ENCODE assay signal across 8 cellular contexts in genomic region chr6:31541059-31541657, GRCh38. TPM values are rescaled to one million over a fixed set of nuclear protein-coding genes. Genes with fewer than 3 reads are reported as not detected.
DNase-seq lines count a peak whose midpoint lies in the region; ATAC-seq lines count a peak whose summit lies in the region.

No MANE protein-coding gene starts in this region.

- peak overlapping the region; percentile 97 for H3K4me3 ChIP-seq in ectodermal cell (ENCODE audit: insufficient read depth, low read depth, low read length)

- peak overlapping the region; percentile 94 for H3K4me3 Mint-ChIP-seq in memory B cell

- peak overlapping the region; percentile 94 for H3K27ac Mint-ChIP-seq in memory B cell

- peaks cover 30% of the 10 kb centered on the region for H3K4me1 Mint-ChIP-seq in memory B cell

- DNase-seq in SIG-M5 treated with dmso at 0.1 percent for 504 hours (lab: John Stamatoyannopoulos, UW; ENCODE audit: unreplicated experiment) (peak; percentile 77), SIG-M5 (lab: John Stamatoyannopoulos, UW) (no peak), NCI-H1105 treated with DMSO at 0.1 percent for 48 hours (lab: John Stamatoyannopoulos, UW) (peak; percentile 53), memory B cell (ENCODE audit: low spot score in 2 of 2) (peak in 1 of 2 donors; percentile 58)
- peak; percentile 75 for DNase-seq in activated CD4-positive, alpha-beta T cell treated with anti-CD3 and anti-CD28 coated beads for 48 hours
- peak; percentile 50 for DNase-seq in stimulated activated naive CD4-positive, alpha-beta T cell treated with Interleukin-2 at 50 U/mL for 16 hours (lab: John Stamatoyannopoulos, UW)

- H3K27me3 ChIP-seq in ectodermal cell (ENCODE audit: control insufficient read depth, insufficient read depth, low read length, poor library complexity, severe bottlenecking) = no peaks in the 10 kb centered on the region

- H3K9me3 Mint-ChIP-seq in memory B cell = no peaks in the 10 kb centered on the region

- peak overlapping the region; percentile 100 for H3K27ac ChIP-seq in ectodermal cell (ENCODE audit: insufficient read depth, low read depth, low read length, poor library complexity, severe bottlenecking)

- peaks cover 31% of the 10 kb centered on the region for H3K36me3 Mint-ChIP-seq in memory B cell

- H3K9me3 ChIP-seq in ectodermal cell (ENCODE audit: control insufficient read depth, low read length) = no peaks in the 10 kb centered on the region

- WGBS in ectodermal cell, 2 experiments = 0 to 1% methylated on average over 21 of the region's 21 CpGs

- H3K4me1 ChIP-seq in ectodermal cell (ENCODE audit: control insufficient read depth, insufficient read depth, low read length) = peaks cover 19% of the 10 kb centered on the region

- peaks cover 28% of the 10 kb centered on the region for H3K36me3 ChIP-seq in ectodermal cell (ENCODE audit: control insufficient read depth, insufficient read depth, low read length)

- ATAC-seq in memory B cell (ENCODE audit: low read depth) (peak; percentile 37), HG03097 (IDR thresholded peaks at IDR 0.05; ENCODE audit: low FRiP score, unreplicated experiment) (no peak)

- H3K27me3 Mint-ChIP-seq in memory B cell = no peaks in the 10 kb centered on the region

RNA-seq across cellular contexts. Expression of gene DDX39B, which starts 0.6 kb away (rescaled TPM):
- 660 TPM for polyA plus RNA-seq in ectodermal cell (2013, experiment 1 of 4)
- 666 TPM for polyA plus RNA-seq in ectodermal cell (2013, experiment 2 of 4)
- 761 TPM for polyA plus RNA-seq in ectodermal cell (2013, experiment 3 of 4)
- 823 TPM for polyA plus RNA-seq in ectodermal cell (2013, experiment 4 of 4)

RNA-seq across cellular contexts. Expression of gene ATP6V1G2, which starts 5.2 kb away (rescaled TPM):
- 11.2 TPM for polyA plus RNA-seq in ectodermal cell (2013, experiment 1 of 4)
- polyA plus RNA-seq in ectodermal cell (2013, experiment 2 of 4) = 10.9 TPM
- 10.2 TPM for polyA plus RNA-seq in ectodermal cell (2013, experiment 3 of 4)
- polyA plus RNA-seq in ectodermal cell (2013, experiment 4 of 4) = 11.9 TPM

RNA-seq across cellular contexts. Expression of gene NFKBIL1, which starts 6.2 kb away (rescaled TPM):
- 24.5 TPM for polyA plus RNA-seq in ectodermal cell (2013, experiment 1 of 4)
- 23.9 TPM for polyA plus RNA-seq in ectodermal cell (2013, experiment 2 of 4)
- 18.7 TPM for polyA plus RNA-seq in ectodermal cell (2013, experiment 3 of 4)
- 24.4 TPM for polyA plus RNA-seq in ectodermal cell (2013, experiment 4 of 4)

RNA-seq across cellular contexts. Expression of gene MCCD1, which starts 12.4 kb away (rescaled TPM):
- not detected for polyA plus RNA-seq in ectodermal cell (2013, experiment 1 of 4)
- polyA plus RNA-seq in ectodermal cell (2013, experiment 2 of 4) = not detected
- not detected for polyA plus RNA-seq in ectodermal cell (2013, experiment 3 of 4)
- not detected for polyA plus RNA-seq in ectodermal cell (2013, experiment 4 of 4)

RNA-seq across cellular contexts. Expression of gene LTA, which starts 30.9 kb away (rescaled TPM):
- polyA plus RNA-seq in ectodermal cell (2013, experiment 1 of 4) = not detected
- not detected for polyA plus RNA-seq in ectodermal cell (2013, experiment 2 of 4)
- 0.21 TPM for polyA plus RNA-seq in ectodermal cell (2013, experiment 3 of 4)
- not detected for polyA plus RNA-seq in ectodermal cell (2013, experiment 4 of 4)
